29 cellular contexts compared by ENCODE assay signal in genomic region chr3:82178291-82178690, GRCh38.
"Had no signal": no experiment of that assay in that cellular context is flagged by ENCODE, and none has a peak within 500 bp of the region (broad histone marks: within the 10 kb centered on the region; RNA-seq: fewer than 3 reads in every experiment).

No MANE protein-coding gene starts in this region.

- H3K9me3 ChIP-seq: stomach, suprapubic skin, testis, thoracic aorta, thyroid gland, tibial artery, tibial nerve, transverse colon, upper lobe of left lung, upper lobe of right lung, uterus, vagina had no signal

- H3K4me1 Mint-ChIP-seq: stimulated activated effector memory CD8-positive, alpha-beta T cell treated with anti-CD3 and anti-CD28 coated beads, Interleukin-12 subunit alpha, Interleukin-12 subunit beta, amount 100 ng/mL, for 72 hours; stimulated activated memory B cell treated with anti-CD40 and anti-IgM and Interleukin-4, amounts not matched to agents 10 μg/mL and 1 μg/mL and 100 μg/mL, for 72 hours; stimulated activated naive B cell treated with anti-CD40 and anti-IgM and Interleukin-4, amounts not matched to agents 10 μg/mL and 1 μg/mL and 100 μg/mL, for 72 hours; stimulated activated naive CD8-positive, alpha-beta T cell treated with anti-CD3 and anti-CD28 coated beads, Interleukin-15, amount 100 ng/mL, for 72 hours had no signal

- H3K27ac Mint-ChIP-seq: stimulated activated effector memory CD8-positive, alpha-beta T cell treated with anti-CD3 and anti-CD28 coated beads, Interleukin-12 subunit alpha, Interleukin-12 subunit beta, amount 100 ng/mL, for 72 hours; stimulated activated memory B cell treated with anti-CD40 and anti-IgM and Interleukin-4, amounts not matched to agents 10 μg/mL and 1 μg/mL and 100 μg/mL, for 72 hours; stimulated activated naive B cell treated with anti-CD40 and anti-IgM and Interleukin-4, amounts not matched to agents 10 μg/mL and 1 μg/mL and 100 μg/mL, for 72 hours; stimulated activated naive CD8-positive, alpha-beta T cell treated with anti-CD3 and anti-CD28 coated beads, Interleukin-15, amount 100 ng/mL, for 72 hours; stimulated activated naive CD8-positive, alpha-beta T cell treated with anti-CD3 and anti-CD28 coated beads, Interleukin-15, Interleukin-2, amounts not matched to agents 100 ng/mL and 50 ng/mL, for 24 hours; type B pancreatic cell had no signal

- H3K27me3 Mint-ChIP-seq: stimulated activated memory B cell treated with anti-CD40 and anti-IgM and Interleukin-4, amounts not matched to agents 10 μg/mL and 1 μg/mL and 100 μg/mL, for 72 hours; stimulated activated naive B cell treated with anti-CD40 and anti-IgM and Interleukin-4, amounts not matched to agents 10 μg/mL and 1 μg/mL and 100 μg/mL, for 72 hours; stimulated activated naive CD8-positive, alpha-beta T cell treated with anti-CD3 and anti-CD28 coated beads, Interleukin-15, amount 100 ng/mL, for 72 hours; stimulated activated naive CD8-positive, alpha-beta T cell treated with anti-CD3 and anti-CD28 coated beads, Interleukin-15, Interleukin-2, amounts not matched to agents 100 ng/mL and 50 ng/mL, for 24 hours; type B pancreatic cell had no signal

- H3K4me1 ChIP-seq: stomach, suprapubic skin, testis, thyroid gland, tibial nerve, transverse colon, upper lobe of left lung, upper lobe of right lung, uterus, vagina had no signal

- FAIRE-seq: urothelium cell line had no signal

- DNase-seq: stimulated activated CD4-positive, alpha-beta T cell treated with anti-CD3 and anti-CD28 coated beads, Interleukin-2, amount 100 ng/mL, for 48 hours; stimulated activated CD4-positive, alpha-beta T cell treated with anti-CD3 and anti-CD28 coated beads, Interleukin-4, amount 100 ng/mL, for 1 hour; stimulated activated CD4-positive, alpha-beta T cell treated with anti-CD3 and anti-CD28 coated beads, Interleukin-4, amount 100 ng/mL, for 24 hours; stimulated activated CD4-positive, alpha-beta T cell treated with anti-CD3 and anti-CD28 coated beads, Interleukin-4, amount 100 ng/mL, for 4 hours; stimulated activated CD8-positive, alpha-beta memory T cell treated with anti-CD3 and anti-CD28 coated beads, Interleukin-4, amount 100 ng/mL, for 48 hours; stimulated activated naive B cell treated with anti-CD40 and anti-IgM and Interleukin-4, amounts not matched to agents 10 μg/mL and 1 μg/mL and 100 μg/mL, for 72 hours; stimulated activated naive CD4-positive, alpha-beta T cell; stimulated activated naive CD4-positive, alpha-beta T cell treated with Interleukin-2 at 50 U/mL for 16 hours; stimulated activated naive CD8-positive, alpha-beta T cell treated with anti-CD3 and anti-CD28 coated beads, Interleukin-15, amount 100 ng/mL, for 72 hours; stimulated activated naive CD8-positive, alpha-beta T cell treated with anti-CD3 and anti-CD28 coated beads, Interleukin-15, Interleukin-2, amounts not matched to agents 100 U/mL and 50 U/mL, for 24 hours; stomach; substantia nigra; testis; thyroid gland; tibial artery; transverse colon; trophoblast cell; upper lobe of left lung; upper lobe of right lung; uterus had no signal

- H3K27ac ChIP-seq: stomach, suprapubic skin, testis, thoracic aorta, thyroid gland, tibial artery, tibial nerve, transverse colon, upper lobe of left lung, upper lobe of right lung, uterus, vagina had no signal

- H3K9me3 Mint-ChIP-seq: stimulated activated memory B cell treated with anti-CD40 and anti-IgM and Interleukin-4, amounts not matched to agents 10 μg/mL and 1 μg/mL and 100 μg/mL, for 72 hours; stimulated activated naive B cell treated with anti-CD40 and anti-IgM and Interleukin-4, amounts not matched to agents 10 μg/mL and 1 μg/mL and 100 μg/mL, for 72 hours; stimulated activated naive CD8-positive, alpha-beta T cell treated with anti-CD3 and anti-CD28 coated beads, Interleukin-15, amount 100 ng/mL, for 72 hours; stimulated activated naive CD8-positive, alpha-beta T cell treated with anti-CD3 and anti-CD28 coated beads, Interleukin-15, Interleukin-2, amounts not matched to agents 100 ng/mL and 50 ng/mL, for 24 hours; type B pancreatic cell had no signal

- H3K36me3 ChIP-seq: stomach, suprapubic skin, thoracic aorta, thyroid gland, tibial artery, tibial nerve, transverse colon, upper lobe of left lung, upper lobe of right lung, uterus, vagina had no signal

- ATAC-seq: stimulated activated effector memory CD8-positive, alpha-beta T cell treated with anti-CD3 and anti-CD28 coated beads, Interleukin-12 subunit alpha, Interleukin-12 subunit beta, amount 100 ng/mL, for 72 hours; stimulated activated memory B cell treated with anti-CD40 and anti-IgM and Interleukin-4, amounts not matched to agents 10 μg/mL and 1 μg/mL and 100 μg/mL, for 72 hours; stimulated activated naive B cell treated with anti-CD40 and anti-IgM and Interleukin-4, amounts not matched to agents 10 μg/mL and 1 μg/mL and 100 μg/mL, for 72 hours; stimulated activated naive CD8-positive, alpha-beta T cell treated with anti-CD3 and anti-CD28 coated beads, Interleukin-15, amount 100 ng/mL, for 72 hours; stimulated activated naive CD8-positive, alpha-beta T cell treated with anti-CD3 and anti-CD28 coated beads, Interleukin-15, Interleukin-2, amounts not matched to agents 100 U/mL and 50 U/mL, for 24 hours; upper lobe of right lung had no signal

- H3K4me3 ChIP-seq: stomach, suprapubic skin, testis, thoracic aorta, thyroid gland, tibial artery, tibial nerve, transverse colon, upper lobe of left lung, upper lobe of right lung, uterus, vagina had no signal

- H3K4me3 Mint-ChIP-seq: stimulated activated effector memory CD8-positive, alpha-beta T cell treated with anti-CD3 and anti-CD28 coated beads, Interleukin-12 subunit alpha, Interleukin-12 subunit beta, amount 100 ng/mL, for 72 hours; stimulated activated memory B cell treated with anti-CD40 and anti-IgM and Interleukin-4, amounts not matched to agents 10 μg/mL and 1 μg/mL and 100 μg/mL, for 72 hours; stimulated activated naive B cell treated with anti-CD40 and anti-IgM and Interleukin-4, amounts not matched to agents 10 μg/mL and 1 μg/mL and 100 μg/mL, for 72 hours; stimulated activated naive CD8-positive, alpha-beta T cell treated with anti-CD3 and anti-CD28 coated beads, Interleukin-15, amount 100 ng/mL, for 72 hours; stimulated activated naive CD8-positive, alpha-beta T cell treated with anti-CD3 and anti-CD28 coated beads, Interleukin-15, Interleukin-2, amounts not matched to agents 100 ng/mL and 50 ng/mL, for 24 hours; type B pancreatic cell had no signal

- H3K27me3 ChIP-seq: stomach, suprapubic skin, testis, thyroid gland, tibial artery, tibial nerve, transverse colon, upper lobe of left lung, upper lobe of right lung, uterus, vagina had no signal

- H3K36me3 Mint-ChIP-seq: stimulated activated effector memory CD8-positive, alpha-beta T cell treated with anti-CD3 and anti-CD28 coated beads, Interleukin-12 subunit alpha, Interleukin-12 subunit beta, amount 100 ng/mL, for 72 hours; stimulated activated memory B cell treated with anti-CD40 and anti-IgM and Interleukin-4, amounts not matched to agents 10 μg/mL and 1 μg/mL and 100 μg/mL, for 72 hours; stimulated activated naive B cell treated with anti-CD40 and anti-IgM and Interleukin-4, amounts not matched to agents 10 μg/mL and 1 μg/mL and 100 μg/mL, for 72 hours; type B pancreatic cell had no signal
